ENCODE assay signal across 11 cellular contexts in genomic region chr7:130154501-130155317, GRCh38. TPM values are rescaled to one million over a fixed set of nuclear protein-coding genes. Genes with fewer than 3 reads are reported as not detected.
DNase-seq lines count a peak whose midpoint lies in the region; ATAC-seq and TF ChIP-seq lines count a peak whose summit lies in the region.
"Had no signal": no experiment of that assay in that cellular context is flagged by ENCODE, and none has a peak within 500 bp of the region (broad histone marks: within the 10 kb centered on the region; RNA-seq: fewer than 3 reads in every experiment).

No MANE protein-coding gene starts in this region.

- H3K36me3 ChIP-seq in OCI-LY7 (ENCODE audit: insufficient read depth, low read length) (peaks cover 14% of the 10 kb centered on the region), upper lobe of right lung (peaks cover under 1% of the 10 kb centered on the region)

- H3K27me3 Mint-ChIP-seq in activated T-cell treated with anti-CD3 and anti-CD28 coated beads, Interleukin-2, amount 50 U/mL, for 72 hours (ENCODE audit: low read depth), result no peaks in the 10 kb centered on the region
- peaks cover 13% of the 10 kb centered on the region for H3K27me3 Mint-ChIP-seq in activated T-cell treated with anti-CD3 and anti-CD28 coated beads, Interleukin-2, amount 50 U/mL, for 24 hours
- H3K27me3 Mint-ChIP-seq: brain had no signal

- H3K4me1 ChIP-seq in OCI-LY7 (ENCODE audit: insufficient read depth, low read length, poor library complexity, severe bottlenecking), result peaks cover 19% of the 10 kb centered on the region
- no peaks in the 10 kb centered on the region for H3K4me1 ChIP-seq in upper lobe of right lung

- no peaks in the 10 kb centered on the region for H3K4me1 Mint-ChIP-seq in activated T-cell treated with anti-CD3 and anti-CD28 coated beads, Interleukin-2, amount 50 U/mL, for 72 hours (ENCODE audit: low read depth)
- H3K4me1 Mint-ChIP-seq in activated T-cell treated with anti-CD3 and anti-CD28 coated beads, Interleukin-2, amount 50 U/mL, for 24 hours (ENCODE audit: low read depth), result no peaks in the 10 kb centered on the region
- H3K4me1 Mint-ChIP-seq: brain had no signal

- POLR2A ChIA-PET in OCI-LY7 (lab: Charles Lee), result interaction anchor here (1.1 kb wide), 1 partner anchor 10 kb away, joined by 3 read pairs; no protein-coding TSS in a partner anchor

- H4K20me1 ChIP-seq in OCI-LY7 (ENCODE audit: insufficient read depth, low read length), result no peaks in the 10 kb centered on the region

- H3K36me3 Mint-ChIP-seq in activated T-cell treated with anti-CD3 and anti-CD28 coated beads, Interleukin-2, amount 50 U/mL, for 72 hours (ENCODE audit: insufficient read depth in 2 of 2), result peaks cover 0 to 18% of the 10 kb centered on the region in 2 donors
- peaks cover 23% of the 10 kb centered on the region for H3K36me3 Mint-ChIP-seq in activated T-cell treated with anti-CD3 and anti-CD28 coated beads, Interleukin-2, amount 50 U/mL, for 24 hours (ENCODE audit: low read depth)

- no peaks in the 10 kb centered on the region for H3K79me2 ChIP-seq in OCI-LY7 (ENCODE audit: insufficient read depth, low read depth, low read length)

- TF ChIP-seq CTCF in OCI-LY7 (conservative IDR thresholded peaks at IDR 0.05; ENCODE audit: low read length), result peak; percentile 35
- no peak for TF ChIP-seq CTCF in upper lobe of right lung (IDR thresholded peaks at IDR 0.05)
- no peak for TF ChIP-seq CTCF in GM13976 (IDR thresholded peaks at IDR 0.05; ENCODE audit: borderline replicate concordance, control extremely low read depth, extremely low read depth, insufficient read depth, missing control alignments)

- H3K27ac ChIP-seq in OCI-LY7 (ENCODE audit: low read depth, low read length, poor library complexity, severe bottlenecking) (no peak overlapping the region), upper lobe of right lung (no peak overlapping the region)

- H3K9me3 Mint-ChIP-seq in activated T-cell treated with anti-CD3 and anti-CD28 coated beads, Interleukin-2, amount 50 U/mL, for 72 hours, result no peaks in the 10 kb centered on the region
- peaks cover 10% of the 10 kb centered on the region for H3K9me3 Mint-ChIP-seq in activated T-cell treated with anti-CD3 and anti-CD28 coated beads, Interleukin-2, amount 50 U/mL, for 24 hours

- no TSS peak for BruUV-seq in OCI-LY7 (replicated peaks; lab: Mats Ljungman, UMichigan)

- H3K4me3 Mint-ChIP-seq in activated T-cell treated with anti-CD3 and anti-CD28 coated beads, Interleukin-2, amount 50 U/mL, for 72 hours, result no peak overlapping the region
- no peak overlapping the region for H3K4me3 Mint-ChIP-seq in activated T-cell treated with anti-CD3 and anti-CD28 coated beads, Interleukin-2, amount 50 U/mL, for 24 hours
- H3K4me3 Mint-ChIP-seq: brain had no signal

- H3K4me3 ChIP-seq in OCI-LY7 (ENCODE audit: low read depth, low read length, poor library complexity, severe bottlenecking) (no peak overlapping the region), upper lobe of right lung (no peak overlapping the region)

- peak overlapping the region; percentile 39 for H3K27ac Mint-ChIP-seq in activated T-cell treated with anti-CD3 and anti-CD28 coated beads, Interleukin-2, amount 50 U/mL, for 72 hours
- no peak overlapping the region for H3K27ac Mint-ChIP-seq in activated T-cell treated with anti-CD3 and anti-CD28 coated beads, Interleukin-2, amount 50 U/mL, for 24 hours

- H3K9me3 ChIP-seq in OCI-LY7 (ENCODE audit: low read length) (0 out of 2 replicates have a peak, but pooled peaks cover 5% of the 10 kb centered on the region), upper lobe of right lung (no peaks in the 10 kb centered on the region)

- CTCF ChIA-PET in OCI-LY7 (lab: Charles Lee; ENCODE audit: unreplicated experiment), result no interaction called here

- DNase-seq in activated T-cell treated with anti-CD3 and anti-CD28 coated beads, Interleukin-2, amount 50 U/mL, for 72 hours, result no peak
- no peak for DNase-seq in activated T-cell treated with anti-CD3 and anti-CD28 coated beads, Interleukin-2, amount 50 U/mL, for 24 hours
- DNase-seq in OCI-LY7 (ENCODE audit: low spot score), result no peak
- DNase-seq in globus pallidus (ENCODE audit: low spot score), result peak; percentile 24
- no peak for DNase-seq in upper lobe of right lung
- DNase-seq in GM13976 (ENCODE audit: low spot score), result no peak
- DNase-seq: AML-193 had no signal

- no peak overlapping the region for H3K4me2 ChIP-seq in OCI-LY7 (ENCODE audit: low read length)

- H2AFZ ChIP-seq in OCI-LY7 (ENCODE audit: low read length), result no peak overlapping the region

- intact Hi-C loops in OCI-LY7 (cut with micrococcal nuclease; ENCODE audit: unreplicated experiment), result no loop called here
- intact Hi-C loops in upper lobe of right lung (cut with DNase I), result no loop called here

- H3K27me3 ChIP-seq in upper lobe of right lung, result no peaks in the 10 kb centered on the region

- no peaks in the 10 kb centered on the region for H3K9me2 ChIP-seq in OCI-LY7 (ENCODE audit: insufficient read depth, low read length)

- in situ Hi-C loops in GM13976 (cut with MboI; ENCODE audit: low sequenced_read_pairs, unreplicated experiment), result no loop called here

- no peak for ATAC-seq in activated T-cell treated with anti-CD3 and anti-CD28 coated beads, Interleukin-2, amount 50 U/mL, for 72 hours (replicated peaks in 1 of 2)
- ATAC-seq in upper lobe of right lung, result peak; percentile 2
- no peak for ATAC-seq in HG03460 (IDR thresholded peaks at IDR 0.05; ENCODE audit: unreplicated experiment)
- no peak for ATAC-seq in HG02870 (IDR thresholded peaks at IDR 0.05; ENCODE audit: unreplicated experiment)

RNA-seq across cellular contexts. Expression of gene TMEM209, which starts 50.5 kb away (rescaled TPM):
- total RNA-seq in activated T-cell treated with anti-CD3 and anti-CD28 coated beads, Interleukin-2, amount 50 U/mL, for 72 hours, result 10 to 100 TPM; 46.1 to 58.2 TPM
- 18.1 and 21.1 TPM in 2 replicates for total RNA-seq in OCI-LY7 (2014; rRNA removed; shearing (Covaris generic))
- total RNA-seq in OCI-LY7 (2022) (37.9 and 44.0 TPM in 2 replicates), upper lobe of right lung (18.3 TPM)

RNA-seq across cellular contexts. Expression of gene SSMEM1, which starts 53.0 kb away (rescaled TPM):
- not detected for total RNA-seq in activated T-cell treated with anti-CD3 and anti-CD28 coated beads, Interleukin-2, amount 50 U/mL, for 72 hours
- not detected in 2 replicates for total RNA-seq in OCI-LY7 (2014; rRNA removed; shearing (Covaris generic))
- total RNA-seq in OCI-LY7 (2022) (not detected in 2 replicates), upper lobe of right lung (not detected)
- total RNA-seq: H4 had no signal
